18 cellular contexts compared by ENCODE assay signal in genomic region chr15:67370206-67370954, GRCh38.
DNase-seq lines count a peak whose midpoint lies in the region; ATAC-seq, FAIRE-seq and TF ChIP-seq lines count a peak whose summit lies in the region.
"Had no signal": no experiment of that assay in that cellular context is flagged by ENCODE, and none has a peak within 500 bp of the region (broad histone marks: within the 10 kb centered on the region; RNA-seq: fewer than 3 reads in every experiment).

No MANE protein-coding gene starts in this region.

- peak; percentile 42 for FAIRE-seq in K562 (lab: Jason Lieb, UNC)
- FAIRE-seq in HepG2 (lab: Jason Lieb, UNC) = no peak
- FAIRE-seq: GM12891, GM19239, H1, HTR-8/SVneo had no signal

- no peaks in the 10 kb centered on the region for H3K79me2 ChIP-seq in K562 (ENCODE audit: control insufficient read depth, insufficient read depth, low read length)
- no peaks in the 10 kb centered on the region for H3K79me2 ChIP-seq in HepG2 (ENCODE audit: insufficient read depth, low read length)

- DNase-seq in OCI-M1 (lab: John Stamatoyannopoulos, UW) = peak; percentile 92
- DNase-seq in K562 (ENCODE audit: extremely low read depth in 1 of 4, low spot score in 3 of 4) = peak; percentile 15 to 60 (median 22)
- no peak for DNase-seq in HepG2 (ENCODE audit: low spot score)
- DNase-seq in body of pancreas = no peak
- no peak for DNase-seq in RPMI8226
- no peak for DNase-seq in activated naive CD4-positive, alpha-beta T cell treated with anti-CD3 and anti-CD28 coated beads, Interleukin-2, amount 50 U/mL, for 72 hours (ENCODE audit: low spot score in 2 of 2)
- no peak for DNase-seq in Right ventricle myocardium inferior (ENCODE audit: missing footprints)
- DNase-seq: 8988T; ACHN; CD4-positive, alpha-beta T cell; DMS79 had no signal

- H3K4me1 ChIP-seq in K562 (replicated peaks in 1 of 2; ENCODE audit: control insufficient read depth in 2 of 2, insufficient read depth in 2 of 2, low read length in 2 of 2) (peaks cover 2 to 21% of the 10 kb centered on the region in 2 experiments; a peak in 4 of 5 replicates), HepG2 (ENCODE audit: insufficient read depth, low read length) (no peaks in the 10 kb centered on the region), body of pancreas (no peaks in the 10 kb centered on the region)

- no peak for TF ChIP-seq CTCF in C4-2B (conservative IDR thresholded peaks at IDR 0.05)
- no peak for TF ChIP-seq CTCF in K562 (IDR thresholded peaks at IDR 0.05 in 2 of 3, conservative IDR thresholded peaks at IDR 0.05 in 1 of 3; ENCODE audit: insufficient read depth in 2 of 3, low read depth in 1 of 3, low read length in 3 of 3)
- no peak for TF ChIP-seq CTCF in HepG2 (CRISPR knock-in tag; IDR thresholded peaks at IDR 0.05)
- TF ChIP-seq CTCF in body of pancreas (IDR thresholded peaks at IDR 0.05) = no peak

- no peak overlapping the region for H3K27ac Mint-ChIP-seq in activated naive CD4-positive, alpha-beta T cell treated with anti-CD3 and anti-CD28 coated beads, Interleukin-2, amount 50 U/mL, for 72 hours
- H3K27ac Mint-ChIP-seq: CD4-positive, alpha-beta T cell had no signal

- H3K36me3 ChIP-seq in K562 (ENCODE audit: control insufficient read depth, insufficient read depth, low read length) = no peaks in the 10 kb centered on the region
- no peaks in the 10 kb centered on the region for H3K36me3 ChIP-seq in HepG2 (replicated peaks in 1 of 2; ENCODE audit: control insufficient read depth in 1 of 2, insufficient read depth in 2 of 2, low read length in 2 of 2)
- H3K36me3 ChIP-seq in body of pancreas (replicated peaks in 1 of 2; ENCODE audit: insufficient read depth in 1 of 2, low read depth in 2 of 2) = no peaks in the 10 kb centered on the region
- H3K36me3 ChIP-seq: BLaER1 treated with 17β-estradiol and CSF1 and Interleukin-3, amounts not matched to agents 10 nM and 100 nM; HAP-1 had no signal

- no peak for TF ChIP-seq RAD21 in K562 (CRISPR knock-in tag; conservative IDR thresholded peaks at IDR 0.05 in 1 of 2, IDR thresholded peaks at IDR 0.05 in 1 of 2)
- no peak for TF ChIP-seq RAD21 in HepG2 (CRISPR knock-in tag; IDR thresholded peaks at IDR 0.05)

- H3K9me3 Mint-ChIP-seq in activated naive CD4-positive, alpha-beta T cell treated with anti-CD3 and anti-CD28 coated beads, Interleukin-2, amount 50 U/mL, for 72 hours = no peaks in the 10 kb centered on the region
- H3K9me3 Mint-ChIP-seq: CD4-positive, alpha-beta T cell had no signal

- peak; percentile 78 for TF ChIP-seq EP300 in K562 (IDR thresholded peaks at IDR 0.05; ENCODE audit: low read length)
- TF ChIP-seq EP300 in HepG2 (IDR thresholded peaks at IDR 0.05; ENCODE audit: low read depth in 2 of 2, low read length in 2 of 2) = no peak
- TF ChIP-seq EP300 in HepG2 (CRISPR knock-in tag; IDR thresholded peaks at IDR 0.05; ENCODE audit: borderline replicate concordance) = no peak

- POLR2A ChIA-PET in K562 (lab: Yijun Ruan, JAX) (interaction anchor here (0.5 to 1.5 kb wide), 7 partner anchors 12 to 386 kb away, joined by 3 to 7 read pairs (median 3); no protein-coding TSS in a partner anchor), HepG2 (lab: Yijun Ruan, JAX) (no interaction called here)

- WGBS in K562 (ENCODE audit: insufficient coverage, low coverage, missing lambda C conversion rate) = 50% methylated on average over 9 of the region's 9 CpGs
- WGBS in HepG2 (ENCODE audit: low lambda C conversion rate) = 44% methylated on average over 9 of the region's 9 CpGs
- 68 to 69% methylated on average over 9 of the region's 9 CpGs for WGBS in body of pancreas, 2 donors

- H3K9me3 ChIP-seq in K562 (replicated peaks; ENCODE audit: control insufficient read depth, insufficient read depth, low read depth, low read length) (no peaks in the 10 kb centered on the region), HepG2 (ENCODE audit: low read length) (no peaks in the 10 kb centered on the region), body of pancreas (no peaks in the 10 kb centered on the region)
- H3K9me3 ChIP-seq: BLaER1 treated with 17β-estradiol and CSF1 and Interleukin-3, amounts not matched to agents 10 nM and 100 nM; HAP-1 had no signal

- H2AFZ ChIP-seq in K562 (ENCODE audit: low read depth, low read length) (peak overlapping the region; percentile 80), HepG2 (ENCODE audit: low read length) (no peak overlapping the region)

- CTCF ChIA-PET in K562 (lab: Yijun Ruan, JAX; ENCODE audit: low intra/inter-chr PET ratio) (no interaction called here), HepG2 (lab: Yijun Ruan, JAX; ENCODE audit: low intra/inter-chr PET ratio, low total read pairs) (no interaction called here)

- BruUV-seq in K562 (replicated peaks; lab: Mats Ljungman, UMichigan) (no TSS peak), HepG2 (replicated peaks; lab: Mats Ljungman, UMichigan) (no TSS peak)

- H3K27me3 ChIP-seq in K562 (ENCODE audit: control insufficient read depth in 2 of 2, insufficient read depth in 2 of 2, low read length in 2 of 2) = no peaks in the 10 kb centered on the region
- H3K27me3 ChIP-seq in HepG2 (ENCODE audit: control insufficient read depth in 1 of 2, insufficient read depth in 2 of 2, low read length in 2 of 2) = peaks cover 2 to 9% of the 10 kb centered on the region in 2 experiments; a peak in 3 of 5 replicates
- no peaks in the 10 kb centered on the region for H3K27me3 ChIP-seq in body of pancreas
- H3K27me3 ChIP-seq: BLaER1 treated with 17β-estradiol and CSF1 and Interleukin-3, amounts not matched to agents 10 nM and 100 nM had no signal

- in situ Hi-C loops in K562 (cut with MboI) (no loop called here), HepG2 (cut with HindIII; ENCODE audit: extremely low pct_ligation_motif_present, low pct_unique_long_range_greater_than_20kb) (no loop called here)

- H3K4me2 ChIP-seq in K562 (ENCODE audit: insufficient read depth, low read length) (peak overlapping the region; percentile 33; the same call in 1 of the 2 replicates), HepG2 (ENCODE audit: low read depth, low read length) (no peak overlapping the region)
- H3K4me2 ChIP-seq: BLaER1 treated with 17β-estradiol and CSF1 and Interleukin-3, amounts not matched to agents 10 nM and 100 nM had no signal

- no peaks in the 10 kb centered on the region for H3K36me3 Mint-ChIP-seq in activated naive CD4-positive, alpha-beta T cell treated with anti-CD3 and anti-CD28 coated beads, Interleukin-2, amount 50 U/mL, for 72 hours

- H3K27ac ChIP-seq in C4-2B (peak overlapping the region; percentile 11; the same call in 1 of the 2 replicates), K562 (ENCODE audit: extremely low read depth, low read depth, low read length) (no peak overlapping the region; the same call in 2 of the 3 replicates), HepG2 (ENCODE audit: extremely low read length, insufficient read depth, low read length) (no peak overlapping the region), body of pancreas (no peak overlapping the region)
- H3K27ac ChIP-seq: BLaER1 treated with 17β-estradiol and CSF1 and Interleukin-3, amounts not matched to agents 10 nM and 100 nM had no signal

- H3K9ac ChIP-seq in K562 (ENCODE audit: insufficient read depth in 1 of 2, low read depth in 2 of 2, low read length in 2 of 2) (no peak overlapping the region; a peak in 1 of 4 replicates), HepG2 (ENCODE audit: insufficient read depth, low read depth, low read length) (no peak overlapping the region)
- H3K9ac ChIP-seq: BLaER1 treated with 17β-estradiol and CSF1 and Interleukin-3, amounts not matched to agents 10 nM and 100 nM had no signal

- intact Hi-C loops in K562 (cut with micrococcal nuclease) (no loop called here), HepG2 (cut with micrococcal nuclease; ENCODE audit: unreplicated experiment) (no loop called here), body of pancreas (cut with DNase I) (no loop called here), Right ventricle myocardium inferior (cut with DNase I) (no loop called here)

- H4K20me1 ChIP-seq in K562 (replicated peaks; ENCODE audit: control insufficient read depth, insufficient read depth, low read length) = no peaks in the 10 kb centered on the region
- no peaks in the 10 kb centered on the region for H4K20me1 ChIP-seq in HepG2 (ENCODE audit: insufficient read depth, low read length)
- H4K20me1 ChIP-seq: BLaER1 treated with 17β-estradiol and CSF1 and Interleukin-3, amounts not matched to agents 10 nM and 100 nM had no signal

- no peaks in the 10 kb centered on the region for H3K9me1 ChIP-seq in K562 (ENCODE audit: control insufficient read depth, insufficient read depth, low read length)

- TF ChIP-seq POLR2A in K562 (conservative IDR thresholded peaks at IDR 0.05) = no peak
- TF ChIP-seq POLR2A in HepG2 (IDR thresholded peaks at IDR 0.05; ENCODE audit: insufficient read depth in 1 of 2, low read depth in 2 of 2, low read length in 2 of 2) = no peak
- no peak for TF ChIP-seq POLR2A in body of pancreas (IDR thresholded peaks at IDR 0.05)

- no peak overlapping the region for H3K4me3 ChIP-seq in K562
- no peak overlapping the region for H3K4me3 ChIP-seq in HepG2 (replicated peaks in 1 of 3; ENCODE audit: insufficient read depth in 1 of 3, low read depth in 2 of 3, low read length in 3 of 3)
- no peak overlapping the region for H3K4me3 ChIP-seq in body of pancreas
- H3K4me3 ChIP-seq: BLaER1 treated with 17β-estradiol and CSF1 and Interleukin-3, amounts not matched to agents 10 nM and 100 nM; HAP-1 had no signal

- ATAC-seq in K562 = peak; percentile 73
- no peak for ATAC-seq in HepG2
- ATAC-seq in body of pancreas = no peak
- no peak for ATAC-seq in activated naive CD4-positive, alpha-beta T cell treated with anti-CD3 and anti-CD28 coated beads, Interleukin-2, amount 50 U/mL, for 72 hours
- ATAC-seq in Right ventricle myocardium inferior = no peak

TF ChIP-seq in K562, 482 proteins besides CTCF, POLR2A, EP300 and RAD21 (continues in another document):
- TF ChIP-seq EZH2 (IDR thresholded peaks at IDR 0.05; ENCODE audit: borderline replicate concordance, low read depth, low read length) (no peak), EP400 (IDR thresholded peaks at IDR 0.05) (peak; percentile 48), DNMT1 (IDR thresholded peaks at IDR 0.05) (no peak), NFIC (IDR thresholded peaks at IDR 0.05) (peak; percentile 75), MYC (IDR thresholded peaks at IDR 0.05; ENCODE audit: low read depth, low read length) (peak; percentile 59; the same call in 1 of the 2 replicates), MYC (CRISPR knock-in tag; IDR thresholded peaks at IDR 0.05; ENCODE audit: borderline replicate concordance, low read depth) (no peak), GTF2E2 (tag; IDR thresholded peaks at IDR 0.05) (no peak)

TF ChIP-seq in HepG2, 621 proteins besides CTCF, POLR2A, EP300 and RAD21 (continues in another document):
- no peak for TF ChIP-seq SIN3A (IDR thresholded peaks at IDR 0.05; ENCODE audit: borderline replicate concordance, low read depth, low read length)
- no peak for TF ChIP-seq ZNF552 (CRISPR knock-in tag; IDR thresholded peaks at IDR 0.05; ENCODE audit: borderline replicate concordance)
- no peak for TF ChIP-seq PRPF4 (IDR thresholded peaks at IDR 0.05; ENCODE audit: low read depth, low read length, poor library complexity, severe bottlenecking)
- no peak for TF ChIP-seq SRSF4 (IDR thresholded peaks at IDR 0.05; ENCODE audit: low read depth, low read length, poor library complexity, severe bottlenecking)

Comparison
In these comparisons a context has a peak if more than half of its experiments do, and no peak if none do; other contexts are left out.
1. DNase-seq: peak in OCI-M1 (single experiment) and K562 (4 of 4); none in HepG2 (single experiment), body of pancreas (0 of 4), RPMI8226 (single experiment), activated naive CD4-positive, alpha-beta T cell treated with anti-CD3 and anti-CD28 coated beads, Interleukin-2, amount 50 U/mL, for 72 hours (0 of 2) and Right ventricle myocardium inferior (single experiment).